Comparison of ENCODE assay signal across 2 cellular contexts in genomic region chr2:99898649-99899048, GRCh38.
TF ChIP-seq lines count a peak whose summit lies in the region.

No MANE protein-coding gene starts in this region.

TF ChIP-seq in IMR-90, 13 proteins besides CTCF, POLR2A, EP300 and RAD21:
- TF ChIP-seq MXI1 (IDR thresholded peaks at IDR 0.05; ENCODE audit: borderline replicate concordance, low read depth, low read length) (no peak), MAFK (IDR thresholded peaks at IDR 0.05; ENCODE audit: low read depth, low read length) (no peak), CEBPB (IDR thresholded peaks at IDR 0.05; ENCODE audit: low read depth, low read length) (no peak), ELK1 (IDR thresholded peaks at IDR 0.05; ENCODE audit: borderline replicate concordance, low read depth, low read length) (no peak), RCOR1 (IDR thresholded peaks at IDR 0.05; ENCODE audit: insufficient replicate concordance, low read length) (no peak), BHLHE40 (IDR thresholded peaks at IDR 0.05; ENCODE audit: low read depth, low read length) (no peak), SMC3 (IDR thresholded peaks at IDR 0.05; ENCODE audit: low read depth, low read length) (no peak)

TF ChIP-seq in H1, 55 proteins besides CTCF, POLR2A, EP300 and RAD21:
- TF ChIP-seq EZH2 (IDR thresholded peaks at IDR 0.05; ENCODE audit: low read depth, low read length, severe bottlenecking) (no peak), SIN3A (conservative IDR thresholded peaks at IDR 0.05 in 1 of 2, IDR thresholded peaks at IDR 0.05 in 1 of 2; ENCODE audit: low read depth in 1 of 2, low read length in 2 of 2) (no peak), TEAD4 (IDR thresholded peaks at IDR 0.05; ENCODE audit: low read depth, low read length) (no peak), CREB1 (IDR thresholded peaks at IDR 0.05) (no peak), KDM1A (IDR thresholded peaks at IDR 0.05; ENCODE audit: borderline replicate concordance, low read length) (no peak), E2F6 (IDR thresholded peaks at IDR 0.05) (no peak), HDAC2 (IDR thresholded peaks at IDR 0.05; ENCODE audit: borderline replicate concordance in 1 of 2, low read depth in 2 of 2, low read length in 2 of 2) (no peak), KDM5A (IDR thresholded peaks at IDR 0.05; ENCODE audit: low read length) (no peak), RXRA (IDR thresholded peaks at IDR 0.05; ENCODE audit: insufficient read depth, low read depth, low read length) (no peak), SP2 (IDR thresholded peaks at IDR 0.05; ENCODE audit: low read length) (no peak), SUZ12 (IDR thresholded peaks at IDR 0.05; ENCODE audit: low read length) (no peak), BRCA1 (IDR thresholded peaks at IDR 0.05; ENCODE audit: low read depth, low read length) (no peak), TAF7 (optimal IDR thresholded peaks at IDR 0.05; ENCODE audit: borderline replicate concordance, low read depth, low read length) (no peak), SP1 (IDR thresholded peaks at IDR 0.05; ENCODE audit: low read depth, low read length) (no peak), CBX5 (IDR thresholded peaks at IDR 0.05; ENCODE audit: low read depth, low read length) (no peak)
